Comparison of ENCODE assay signal across 8 cellular contexts in genomic region chr19:10654610-10655456, GRCh38. TPM values are rescaled to one million over a fixed set of nuclear protein-coding genes. Genes with fewer than 3 reads are reported as not detected.
DNase-seq lines count a peak whose midpoint lies in the region; ATAC-seq and TF ChIP-seq lines count a peak whose summit lies in the region.

No MANE protein-coding gene starts in this region.

- H3K9me3 ChIP-seq in OCI-LY3 (ENCODE audit: insufficient read depth, low read length) (no peaks in the 10 kb centered on the region), upper lobe of right lung (no peaks in the 10 kb centered on the region)

- H4K20me1 ChIP-seq in OCI-LY3 (ENCODE audit: insufficient read depth, low read length), result peaks cover 47% of the 10 kb centered on the region

- H3K9ac ChIP-seq in OCI-LY3 (ENCODE audit: low read length), result peak overlapping the region; percentile 99

- H2AFZ ChIP-seq in OCI-LY3 (ENCODE audit: low read depth, low read length), result no peak overlapping the region

- H3K4me3 ChIP-seq in OCI-LY3 (ENCODE audit: low read length), result peak overlapping the region; percentile 90
- H3K4me3 ChIP-seq in upper lobe of right lung, result peak overlapping the region; percentile 93

- H3K4me1 ChIP-seq in OCI-LY3 (ENCODE audit: low read length) (peaks cover 39% of the 10 kb centered on the region), upper lobe of right lung (peaks cover 30% of the 10 kb centered on the region)

- peak overlapping the region; percentile 97 for H3K4me2 ChIP-seq in OCI-LY3 (ENCODE audit: low read length)

- intact Hi-C loops in upper lobe of right lung (cut with DNase I), result no loop called here

- H3K27me3 ChIP-seq in OCI-LY3 (ENCODE audit: low read depth, low read length) (no peaks in the 10 kb centered on the region), upper lobe of right lung (no peaks in the 10 kb centered on the region)

- ATAC-seq in HG03342 (IDR thresholded peaks at IDR 0.05; ENCODE audit: unreplicated experiment) (peak; percentile 18), omental fat pad (ENCODE audit: low FRiP score) (peak; percentile 12), upper lobe of right lung (peak; percentile 22)

- DNase-seq in SKM-1 treated with dmso at 0.1 percent for 144 hours (lab: John Stamatoyannopoulos, UW; ENCODE audit: unreplicated experiment) (peak; percentile 31), SKM-1 (lab: John Stamatoyannopoulos, UW; ENCODE audit: unreplicated experiment) (no peak), activated gamma-delta T cell (lab: John Stamatoyannopoulos, UW) (peak; percentile 62), germinal center (ENCODE audit: low spot score) (peak; percentile 88), omental fat pad (ENCODE audit: low spot score) (no peak), upper lobe of right lung (peak; percentile 80)

- H3K27ac ChIP-seq in OCI-LY3 (ENCODE audit: low read length), result peak overlapping the region; percentile 83
- H3K27ac ChIP-seq in upper lobe of right lung, result peak overlapping the region; percentile 99

- TF ChIP-seq CTCF in OCI-LY3 (IDR thresholded peaks at IDR 0.05; ENCODE audit: low read depth, low read length) (no peak), omental fat pad (IDR thresholded peaks at IDR 0.05) (no peak), upper lobe of right lung (IDR thresholded peaks at IDR 0.05) (no peak)

- H3K36me3 ChIP-seq in OCI-LY3 (replicated peaks; ENCODE audit: low read depth, low read length), result peaks cover 41% of the 10 kb centered on the region
- H3K36me3 ChIP-seq in upper lobe of right lung, result no peaks in the 10 kb centered on the region

- peaks cover 79% of the 10 kb centered on the region for H3K79me2 ChIP-seq in OCI-LY3 (ENCODE audit: low read length)

RNA-seq across cellular contexts. Expression of gene ILF3, which starts 0.7 kb away (rescaled TPM):
- total RNA-seq in omental fat pad, result 100 to 1,000 TPM; 101 to 237 (median 120) TPM
- 182 TPM for total RNA-seq in upper lobe of right lung

RNA-seq across cellular contexts. Expression of gene SLC44A2, which starts 29.5 kb away (rescaled TPM):
- 100 to 1,000 TPM in 2 of 4 donors, 10 to 100 TPM in 2; 49.3 to 114 (median 85.0) TPM for total RNA-seq in omental fat pad
- 293 TPM for total RNA-seq in upper lobe of right lung

RNA-seq across cellular contexts. Expression of gene QTRT1, which starts 46.4 kb away (rescaled TPM):
- 10 to 100 TPM; 25.0 to 40.2 (median 28.9) TPM for total RNA-seq in omental fat pad
- 30.3 TPM for total RNA-seq in upper lobe of right lung

Comparison
In these comparisons a context has a peak if more than half of its experiments do, and no peak if none do; other contexts are left out.
1. DNase-seq: peak in SKM-1 treated with dmso at 0.1 percent for 144 hours (single experiment), activated gamma-delta T cell (single experiment), germinal center (single experiment) and upper lobe of right lung (single experiment); none in SKM-1 (single experiment) and omental fat pad (single experiment).
2. Peak in every context shown above with its lines, with median percentiles within 50 percentile points of each other: ATAC-seq.